Comparison of ENCODE assay signal across 10 cellular contexts in the genomic region with DNA sequence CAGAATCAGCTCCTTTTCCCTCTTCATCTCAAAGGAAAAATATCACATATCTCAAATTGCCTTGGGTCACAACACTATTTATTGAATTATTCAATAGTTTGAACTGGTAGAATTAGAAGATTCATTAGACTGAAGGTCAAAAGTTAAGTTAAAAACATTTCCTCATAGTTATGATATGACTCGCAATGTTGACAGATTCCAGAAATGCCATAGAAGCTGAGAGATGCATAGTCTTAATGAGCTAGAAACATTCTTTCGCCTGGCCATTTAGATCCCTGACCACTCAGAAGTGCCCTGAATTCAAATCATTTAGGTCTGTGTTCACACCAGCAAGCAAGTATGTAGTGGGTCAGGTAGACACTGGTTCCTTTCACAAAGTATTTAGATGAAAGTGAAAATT. TPM values are rescaled to one million over a fixed set of nuclear protein-coding genes. Genes with fewer than 3 reads are reported as not detected.
DNase-seq lines count a peak whose midpoint lies in the region; ATAC-seq and TF ChIP-seq lines count a peak whose summit lies in the region.
"Had no signal": no experiment of that assay in that cellular context is flagged by ENCODE, and none has a peak within 500 bp of the region (broad histone marks: within the 10 kb centered on the region; RNA-seq: fewer than 3 reads in every experiment).

No MANE protein-coding gene starts in this region.

- POLR2A ChIA-PET in HEK293T (lab: Yijun Ruan, JAX), result no interaction called here

- no peaks in the 10 kb centered on the region for H3K9me3 ChIP-seq in BE2C

- H3K4me1 ChIP-seq in BE2C, result peaks cover 16% of the 10 kb centered on the region

- DNase-seq in A172 (ENCODE audit: low spot score) (peak; percentile 64), HS-27A (ENCODE audit: low read depth) (peak; percentile 88), astrocyte of the spinal cord (ENCODE audit: low read depth, low spot score) (peak; percentile 52), islet precursor cell (peak; percentile 79), HEK293T (ENCODE audit: extremely low spot score) (no peak), BE2C (no peak), NCI-H1105 treated with DMSO at 0.1 percent for 48 hours (lab: John Stamatoyannopoulos, UW) (no peak)
- DNase-seq: NCI-H446; stimulated activated CD4-positive, alpha-beta T cell treated with anti-CD3 and anti-CD28 coated beads, Interleukin-4, amount 100 ng/mL, for 4 hours had no signal

- no peak overlapping the region for H3K4me3 ChIP-seq in astrocyte of the spinal cord (ENCODE audit: low read depth, low read length)
- H3K4me3 ChIP-seq in BE2C (ENCODE audit: low read depth, low read length), result no peak overlapping the region

- no peak for TF ChIP-seq CTCF in astrocyte of the spinal cord (IDR thresholded peaks at IDR 0.05; ENCODE audit: low read depth, low read length)
- TF ChIP-seq CTCF in BE2C (IDR thresholded peaks at IDR 0.05; ENCODE audit: low read depth, low read length), result no peak

- in situ Hi-C loops in astrocyte of the spinal cord (cut with HindIII; ENCODE audit: low sequenced_read_pairs), result no loop called here

- H3K36me3 ChIP-seq in BE2C, result no peaks in the 10 kb centered on the region

- no peaks in the 10 kb centered on the region for H3K27me3 ChIP-seq in BE2C

- CTCF ChIA-PET in HEK293T (lab: Yijun Ruan, JAX), result no interaction called here

- ATAC-seq in HG02938 (IDR thresholded peaks at IDR 0.05; ENCODE audit: unreplicated experiment), result no peak

TF ChIP-seq in HEK293T, 16 proteins besides CTCF, POLR2A, EP300 and RAD21:
- TF ChIP-seq TARDBP (IDR thresholded peaks at IDR 0.05) (no peak), LEF1 (IDR thresholded peaks at IDR 0.05; ENCODE audit: borderline replicate concordance) (no peak)

RNA-seq across cellular contexts. Expression of a gene that starts 44.4 kb away (rescaled TPM):
- 0.34 and 0.41 TPM in 2 replicates for total RNA-seq in A172 (2014; rRNA removed; shearing (Covaris generic))
- polyA plus RNA-seq in BE2C (2012; ENCODE audit: insufficient read depth, insufficient read length, low read depth), result 0.39 TPM

Comparison
In these comparisons a context has a peak if more than half of its experiments do, and no peak if none do; other contexts are left out.
1. DNase-seq: peak in A172 (single experiment), HS-27A (single experiment), astrocyte of the spinal cord (single experiment) and islet precursor cell (single experiment); none in HEK293T (single experiment), BE2C (single experiment) and NCI-H1105 treated with DMSO at 0.1 percent for 48 hours (single experiment).